ENCODE assay signal across 1 cellular context in the genomic region with DNA sequence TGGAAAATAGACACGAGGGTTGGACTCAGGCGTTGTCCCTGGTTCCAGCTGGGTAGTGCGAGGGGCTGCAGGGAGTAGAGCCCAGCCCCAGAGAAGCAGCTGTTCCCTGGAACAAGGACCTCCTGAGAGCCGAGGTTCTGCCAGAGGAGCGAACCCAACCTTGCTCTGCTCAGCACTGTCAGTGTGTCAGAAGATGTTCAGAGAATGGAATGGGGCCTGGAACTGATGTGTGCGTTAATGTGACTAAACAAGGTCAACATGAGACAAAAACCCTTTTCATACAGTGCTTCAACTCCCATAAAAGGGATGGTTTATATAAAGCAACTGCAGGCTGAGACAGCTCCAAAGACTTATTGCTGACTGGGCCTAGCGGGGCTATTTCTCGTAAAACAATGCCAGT.
TF ChIP-seq lines count a peak whose summit lies in the region.

No MANE protein-coding gene starts in this region.

TF ChIP-seq in WTC11, 78 proteins besides CTCF, POLR2A, EP300 and RAD21 (continued from another document):
- TF ChIP-seq, protein P1, sequence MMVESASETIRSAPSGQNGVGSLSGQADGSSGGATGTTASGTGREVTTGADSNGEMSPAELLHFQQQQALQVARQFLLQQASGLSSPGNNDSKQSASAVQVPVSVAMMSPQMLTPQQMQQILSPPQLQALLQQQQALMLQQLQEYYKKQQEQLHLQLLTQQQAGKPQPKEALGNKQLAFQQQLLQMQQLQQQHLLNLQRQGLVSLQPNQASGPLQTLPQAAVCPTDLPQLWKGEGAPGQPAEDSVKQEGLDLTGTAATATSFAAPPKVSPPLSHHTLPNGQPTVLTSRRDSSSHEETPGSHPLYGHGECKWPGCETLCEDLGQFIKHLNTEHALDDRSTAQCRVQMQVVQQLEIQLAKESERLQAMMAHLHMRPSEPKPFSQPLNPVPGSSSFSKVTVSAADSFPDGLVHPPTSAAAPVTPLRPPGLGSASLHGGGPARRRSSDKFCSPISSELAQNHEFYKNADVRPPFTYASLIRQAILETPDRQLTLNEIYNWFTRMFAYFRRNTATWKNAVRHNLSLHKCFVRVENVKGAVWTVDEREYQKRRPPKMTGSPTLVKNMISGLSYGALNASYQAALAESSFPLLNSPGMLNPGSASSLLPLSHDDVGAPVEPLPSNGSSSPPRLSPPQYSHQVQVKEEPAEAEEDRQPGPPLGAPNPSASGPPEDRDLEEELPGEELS (CRISPR knock-in tag; IDR thresholded peaks at IDR 0.05): no peak
- TF ChIP-seq ESRRA (CRISPR knock-in tag; IDR thresholded peaks at IDR 0.05; ENCODE audit: borderline replicate concordance): no peak
- TF ChIP-seq CBFB (CRISPR knock-in tag; IDR thresholded peaks at IDR 0.05; ENCODE audit: low read depth): no peak
- TF ChIP-seq, protein P2, sequence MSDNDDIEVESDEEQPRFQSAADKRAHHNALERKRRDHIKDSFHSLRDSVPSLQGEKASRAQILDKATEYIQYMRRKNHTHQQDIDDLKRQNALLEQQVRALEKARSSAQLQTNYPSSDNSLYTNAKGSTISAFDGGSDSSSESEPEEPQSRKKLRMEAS (CRISPR knock-in tag; IDR thresholded peaks at IDR 0.05): no peak
- TF ChIP-seq, protein P3, sequence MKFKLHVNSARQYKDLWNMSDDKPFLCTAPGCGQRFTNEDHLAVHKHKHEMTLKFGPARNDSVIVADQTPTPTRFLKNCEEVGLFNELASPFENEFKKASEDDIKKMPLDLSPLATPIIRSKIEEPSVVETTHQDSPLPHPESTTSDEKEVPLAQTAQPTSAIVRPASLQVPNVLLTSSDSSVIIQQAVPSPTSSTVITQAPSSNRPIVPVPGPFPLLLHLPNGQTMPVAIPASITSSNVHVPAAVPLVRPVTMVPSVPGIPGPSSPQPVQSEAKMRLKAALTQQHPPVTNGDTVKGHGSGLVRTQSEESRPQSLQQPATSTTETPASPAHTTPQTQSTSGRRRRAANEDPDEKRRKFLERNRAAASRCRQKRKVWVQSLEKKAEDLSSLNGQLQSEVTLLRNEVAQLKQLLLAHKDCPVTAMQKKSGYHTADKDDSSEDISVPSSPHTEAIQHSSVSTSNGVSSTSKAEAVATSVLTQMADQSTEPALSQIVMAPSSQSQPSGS (CRISPR knock-in tag; IDR thresholded peaks at IDR 0.05; ENCODE audit: borderline replicate concordance, low read depth): no peak
- no peak for TF ChIP-seq MXD4 (CRISPR knock-in tag; IDR thresholded peaks at IDR 0.05; ENCODE audit: borderline replicate concordance)
- no peak for TF ChIP-seq HMGA2 (CRISPR knock-in tag; IDR thresholded peaks at IDR 0.05)
- no peak for TF ChIP-seq GABPB1 (CRISPR knock-in tag; IDR thresholded peaks at IDR 0.05)
- no peak for TF ChIP-seq FOXK1 (CRISPR knock-in tag; IDR thresholded peaks at IDR 0.05)
- no peak for TF ChIP-seq ZNF263 (CRISPR knock-in tag; IDR thresholded peaks at IDR 0.05; ENCODE audit: low read depth)
- TF ChIP-seq ZNF416 (CRISPR knock-in tag; IDR thresholded peaks at IDR 0.05): no peak
